23 cellular contexts compared by ENCODE assay signal in the genomic region with DNA sequence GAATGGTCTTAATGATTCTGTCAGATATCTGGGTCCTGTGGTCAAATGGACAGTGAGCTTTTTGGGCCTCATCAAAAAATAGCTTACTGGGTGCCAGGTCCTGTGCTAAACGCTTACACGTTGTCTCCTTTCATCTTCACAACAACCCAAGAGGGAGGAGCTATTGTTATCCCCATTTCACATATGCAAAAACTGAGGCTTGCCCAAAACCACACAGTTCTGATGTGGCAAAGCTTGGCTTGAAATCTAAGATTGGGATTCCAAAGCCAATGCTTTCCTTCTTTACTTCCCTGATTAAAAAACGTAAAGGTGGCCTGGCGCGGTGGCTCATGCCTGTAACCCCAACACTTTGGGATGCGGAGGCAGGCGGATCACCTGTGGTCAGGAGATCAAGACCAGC.
"Had no signal": no experiment of that assay in that cellular context is flagged by ENCODE, and none has a peak within 500 bp of the region (broad histone marks: within the 10 kb centered on the region; RNA-seq: fewer than 3 reads in every experiment).

No MANE protein-coding gene starts in this region.

- H3K4me3 ChIP-seq: dorsolateral prefrontal cortex, gastrocnemius medialis, lung, mucosa of descending colon, prostate gland, right atrium auricular region, sigmoid colon, stomach, thyroid gland, vagina had no signal

- H3K27ac Mint-ChIP-seq: memory B cell; mesothelial cell of epicardium; naive B cell; nephron progenitor cell; stimulated activated effector memory CD8-positive, alpha-beta T cell treated with anti-CD3 and anti-CD28 coated beads, Interleukin-12 subunit alpha, Interleukin-12 subunit beta, amount 100 ng/mL, for 72 hours had no signal

- H3K36me3 ChIP-seq: gastrocnemius medialis, prostate gland, right atrium auricular region, sigmoid colon, stomach, thyroid gland, vagina had no signal

- ATAC-seq: gastrocnemius medialis; stimulated activated effector memory CD8-positive, alpha-beta T cell treated with anti-CD3 and anti-CD28 coated beads, Interleukin-12 subunit alpha, Interleukin-12 subunit beta, amount 100 ng/mL, for 72 hours had no signal

- H3K4me3 Mint-ChIP-seq: memory B cell; mesothelial cell of epicardium; nephron progenitor cell; stimulated activated effector memory CD8-positive, alpha-beta T cell treated with anti-CD3 and anti-CD28 coated beads, Interleukin-12 subunit alpha, Interleukin-12 subunit beta, amount 100 ng/mL, for 72 hours had no signal

- H3K9me3 ChIP-seq: gastrocnemius medialis, mucosa of descending colon, prostate gland, right atrium auricular region, sigmoid colon, stomach, thyroid gland, vagina had no signal

- DNase-seq: dorsolateral prefrontal cortex; effector CD4-positive, alpha-beta T cell; foreskin fibroblast; gastrocnemius medialis; head of caudate nucleus; mucosa of descending colon; naive B cell; nephron progenitor cell; nucleus accumbens; sigmoid colon; stimulated activated CD4-positive, alpha-beta T cell treated with anti-CD3 and anti-CD28 coated beads, Interleukin-2, amount 100 ng/mL, for 24 hours; stimulated activated CD4-positive, alpha-beta T cell treated with anti-CD3 and anti-CD28 coated beads, Interleukin-4, amount 100 ng/mL, for 24 hours; stimulated activated naive CD4-positive, alpha-beta T cell treated with Interleukin-2 at 50 U/mL for 16 hours; stomach; thyroid gland; trophoblast cell had no signal

- H3K36me3 Mint-ChIP-seq: memory B cell, mesothelial cell of epicardium, naive B cell had no signal

- H3K27me3 ChIP-seq: dorsolateral prefrontal cortex, gastrocnemius medialis, right atrium auricular region, sigmoid colon, stomach, thyroid gland, vagina had no signal

- H3K27ac ChIP-seq: dorsolateral prefrontal cortex, gastrocnemius medialis, prostate gland, right atrium auricular region, sigmoid colon, stomach, thyroid gland, vagina had no signal

- H3K9me3 Mint-ChIP-seq: memory B cell; mesothelial cell of epicardium; naive B cell; nephron progenitor cell; stimulated activated effector memory CD8-positive, alpha-beta T cell treated with anti-CD3 and anti-CD28 coated beads, Interleukin-12 subunit alpha, Interleukin-12 subunit beta, amount 100 ng/mL, for 72 hours had no signal
